10 cellular contexts compared by ENCODE assay signal in genomic region chr10:97292862-97293198, GRCh38. TPM values are rescaled to one million over a fixed set of nuclear protein-coding genes. Genes with fewer than 3 reads are reported as not detected.
DNase-seq lines count a peak whose midpoint lies in the region; ATAC-seq and TF ChIP-seq lines count a peak whose summit lies in the region.
"Had no signal": no experiment of that assay in that cellular context is flagged by ENCODE, and none has a peak within 500 bp of the region (broad histone marks: within the 10 kb centered on the region; RNA-seq: fewer than 3 reads in every experiment).

No MANE protein-coding gene starts in this region.

- H2AK5ac ChIP-seq in mesenchymal stem cell (ENCODE audit: low read length, severe bottlenecking): no peak overlapping the region

- no peak overlapping the region for H2BK15ac ChIP-seq in mesenchymal stem cell (ENCODE audit: low read depth, poor library complexity, severe bottlenecking)

- WGBS in mesenchymal stem cell: 100% methylated on average over 1 of the region's 3 CpGs

- no peak overlapping the region for H2BK12ac ChIP-seq in mesenchymal stem cell (ENCODE audit: low read length in 2 of 2)

- no peak overlapping the region for H4K91ac ChIP-seq in mesenchymal stem cell (ENCODE audit: low read length)

- DNase-seq in left ventricle myocardium inferior: no peak
- DNase-seq in Right ventricle myocardium inferior (ENCODE audit: missing footprints): no peak
- DNase-seq in activated CD4-positive, alpha-beta memory T cell treated with anti-CD3 and anti-CD28 coated beads for 36 hours: no peak
- DNase-seq in mesenchymal stem cell: no peak
- no peak for DNase-seq in type B pancreatic cell (ENCODE audit: extremely low spot score, unreplicated experiment)
- no peak for DNase-seq in OCI-M1 (lab: John Stamatoyannopoulos, UW)
- DNase-seq in amygdala (lab: John Stamatoyannopoulos, UW): no peak

- H2BK5ac ChIP-seq in mesenchymal stem cell (ENCODE audit: low read depth, low read length, poor library complexity, severe bottlenecking): no peak overlapping the region

- H3K4me1 ChIP-seq in left ventricle myocardium inferior (peaks cover 16% of the 10 kb centered on the region), mesenchymal stem cell (ENCODE audit: control insufficient read depth, insufficient read depth, low read depth, low read length) (peaks cover 3% of the 10 kb centered on the region)

- H3K36me3 Mint-ChIP-seq in activated CD4-positive, alpha-beta memory T cell treated with anti-CD3 and anti-CD28 coated beads for 36 hours: peaks cover 3% of the 10 kb centered on the region
- H3K36me3 Mint-ChIP-seq in type B pancreatic cell: peaks cover 3% of the 10 kb centered on the region

- H3K14ac ChIP-seq in mesenchymal stem cell (ENCODE audit: low read length in 2 of 2): no peak overlapping the region

- H3K27me3 ChIP-seq in left ventricle myocardium inferior (ENCODE audit: low read depth): no peaks in the 10 kb centered on the region
- no peaks in the 10 kb centered on the region for H3K27me3 ChIP-seq in mesenchymal stem cell (ENCODE audit: control insufficient read depth in 1 of 2, insufficient read depth in 1 of 2, low read length in 2 of 2)
- H3K27me3 ChIP-seq: SJSA1, stomach had no signal

- TF ChIP-seq CTCF in left ventricle myocardium inferior (IDR thresholded peaks at IDR 0.05; ENCODE audit: borderline replicate concordance) (no peak), type B pancreatic cell (conservative IDR thresholded peaks at IDR 0.05) (no peak)

- H3K27ac ChIP-seq in left ventricle myocardium inferior (replicated peaks): peak overlapping the region; percentile 97
- H3K27ac ChIP-seq in mesenchymal stem cell (ENCODE audit: low read length, poor library complexity, severe bottlenecking): no peak overlapping the region

- H3K27ac Mint-ChIP-seq in activated CD4-positive, alpha-beta memory T cell treated with anti-CD3 and anti-CD28 coated beads for 36 hours: peak overlapping the region; percentile 87
- peak overlapping the region; percentile 90 for H3K27ac Mint-ChIP-seq in type B pancreatic cell

- no peak overlapping the region for H3K9ac ChIP-seq in mesenchymal stem cell (ENCODE audit: low read length)

- H3K9me3 ChIP-seq in left ventricle myocardium inferior (replicated peaks): no peaks in the 10 kb centered on the region
- H3K9me3 ChIP-seq in mesenchymal stem cell (ENCODE audit: control insufficient read depth, low read length): no peaks in the 10 kb centered on the region
- H3K9me3 ChIP-seq: SJSA1, stomach had no signal

- POLR2A ChIA-PET in activated CD4-positive, alpha-beta memory T cell treated with anti-CD3 and anti-CD28 coated beads for 36 hours (lab: Charles Lee): no interaction called here

- H3K18ac ChIP-seq in mesenchymal stem cell (ENCODE audit: low read depth in 1 of 2, low read length in 2 of 2): no peak overlapping the region

- no peaks in the 10 kb centered on the region for H3K27me3 Mint-ChIP-seq in activated CD4-positive, alpha-beta memory T cell treated with anti-CD3 and anti-CD28 coated beads for 36 hours
- no peaks in the 10 kb centered on the region for H3K27me3 Mint-ChIP-seq in type B pancreatic cell

- intact Hi-C loops in left ventricle myocardium inferior (cut with micrococcal nuclease) (no loop called here), Right ventricle myocardium inferior (cut with DNase I) (loop anchor here (5.0 kb wide), 1 partner anchor 44 kb away; no protein-coding TSS in a partner anchor)
- intact Hi-C loops in activated CD4-positive, alpha-beta memory T cell treated with anti-CD3 and anti-CD28 coated beads for 36 hours (cut with micrococcal nuclease): loop anchor here (1.0 to 10.0 kb wide), 6 partner anchors 26 to 839 kb away; partner anchors contain the start of genes FRAT1, FRAT2, MORN4 and R3HCC1L

- ATAC-seq in Right ventricle myocardium inferior (no peak), GM18873 (IDR thresholded peaks at IDR 0.05; ENCODE audit: low FRiP score, unreplicated experiment) (no peak)

- no peak overlapping the region for H3K23ac ChIP-seq in mesenchymal stem cell (ENCODE audit: low read length in 2 of 2)

- H2AFZ ChIP-seq in mesenchymal stem cell (ENCODE audit: low read depth, low read length): no peak overlapping the region

- H3K4me3 Mint-ChIP-seq in activated CD4-positive, alpha-beta memory T cell treated with anti-CD3 and anti-CD28 coated beads for 36 hours: peak overlapping the region; percentile 94
- peak overlapping the region; percentile 93 for H3K4me3 Mint-ChIP-seq in type B pancreatic cell

- no peak overlapping the region for H4K8ac ChIP-seq in mesenchymal stem cell (ENCODE audit: low read length)

- peaks cover 21% of the 10 kb centered on the region for H3K4me1 Mint-ChIP-seq in activated CD4-positive, alpha-beta memory T cell treated with anti-CD3 and anti-CD28 coated beads for 36 hours (ENCODE audit: low read depth)
- peaks cover 12% of the 10 kb centered on the region for H3K4me1 Mint-ChIP-seq in type B pancreatic cell (ENCODE audit: unreplicated experiment)

- H3K4me3 ChIP-seq in left ventricle myocardium inferior: peak overlapping the region; percentile 97
- H3K4me3 ChIP-seq in mesenchymal stem cell (ENCODE audit: insufficient read depth in 1 of 2, low read depth in 1 of 2, low read length in 2 of 2): no peak overlapping the region

- peaks cover 3% of the 10 kb centered on the region for H3K36me3 ChIP-seq in left ventricle myocardium inferior
- H3K36me3 ChIP-seq in mesenchymal stem cell (ENCODE audit: control insufficient read depth in 1 of 2, insufficient read depth in 2 of 2, low read depth in 1 of 2, low read length in 2 of 2): no peaks in the 10 kb centered on the region
- H3K36me3 ChIP-seq: SJSA1 had no signal

- no peak overlapping the region for H3K4ac ChIP-seq in mesenchymal stem cell (ENCODE audit: low read depth in 1 of 2, low read length in 2 of 2)

- peak overlapping the region; percentile 49 for H3K4me2 ChIP-seq in mesenchymal stem cell (ENCODE audit: low read length, poor library complexity, severe bottlenecking)

- H2BK120ac ChIP-seq in mesenchymal stem cell (ENCODE audit: low read depth, low read length): no peak overlapping the region

- H3K79me1 ChIP-seq in mesenchymal stem cell (replicated peaks; ENCODE audit: low read length, poor library complexity, severe bottlenecking): peaks cover 10% of the 10 kb centered on the region

- no peaks in the 10 kb centered on the region for H3K9me3 Mint-ChIP-seq in activated CD4-positive, alpha-beta memory T cell treated with anti-CD3 and anti-CD28 coated beads for 36 hours
- H3K9me3 Mint-ChIP-seq in type B pancreatic cell: no peaks in the 10 kb centered on the region

- CTCF ChIA-PET in activated CD4-positive, alpha-beta memory T cell treated with anti-CD3 and anti-CD28 coated beads for 36 hours (lab: Charles Lee): interaction anchor here (2.5 kb wide), 1 partner anchor 27 kb away, joined by 5 read pairs; the partner anchor contains the start of gene FRAT1

RNA-seq across cellular contexts. Expression of gene ARHGAP19, which starts 0.4 kb away (rescaled TPM):
- total RNA-seq in left ventricle myocardium inferior (4.2 TPM), Right ventricle myocardium inferior (5.6 TPM), type B pancreatic cell (ENCODE audit: low replicate concordance) (7.3 and 19.8 TPM in 2 replicates)
- total RNA-seq in activated CD4-positive, alpha-beta memory T cell treated with anti-CD3 and anti-CD28 coated beads for 36 hours: 10 to 100 TPM; 53.2 to 54.2 TPM
- polyA plus RNA-seq in mesenchymal stem cell (2013, experiment 1 of 2): 6.8 TPM
- polyA plus RNA-seq in mesenchymal stem cell (2013, experiment 2 of 2): 6.5 TPM

RNA-seq across cellular contexts. Expression of gene FRAT1, which starts 26.2 kb away (rescaled TPM):
- total RNA-seq in left ventricle myocardium inferior (4.2 TPM), Right ventricle myocardium inferior (5.4 TPM), type B pancreatic cell (ENCODE audit: low replicate concordance) (4.7 and 6.1 TPM in 2 replicates)
- total RNA-seq in activated CD4-positive, alpha-beta memory T cell treated with anti-CD3 and anti-CD28 coated beads for 36 hours: 1 to 10 TPM; 2.1 TPM
- polyA plus RNA-seq in mesenchymal stem cell (2013, experiment 1 of 2): 0.88 TPM
- polyA plus RNA-seq in mesenchymal stem cell (2013, experiment 2 of 2): 0.79 TPM

RNA-seq across cellular contexts. Expression of gene FRAT2, which starts 41.7 kb away (rescaled TPM):
- total RNA-seq in left ventricle myocardium inferior: 5.9 TPM
- 9.1 TPM for total RNA-seq in Right ventricle myocardium inferior
- 1 to 10 TPM; 5.1 to 5.3 TPM for total RNA-seq in activated CD4-positive, alpha-beta memory T cell treated with anti-CD3 and anti-CD28 coated beads for 36 hours
- polyA plus RNA-seq in mesenchymal stem cell (2013, experiment 1 of 2): 4.1 TPM
- polyA plus RNA-seq in mesenchymal stem cell (2013, experiment 2 of 2): 4.2 TPM
- total RNA-seq in type B pancreatic cell (ENCODE audit: low replicate concordance): 23.1 and 36.4 TPM in 2 replicates
